26 cellular contexts compared by ENCODE assay signal in genomic region chr6:82458147-82458546, GRCh38.
DNase-seq lines count a peak whose midpoint lies in the region; ATAC-seq, FAIRE-seq and TF ChIP-seq lines count a peak whose summit lies in the region.
"Had no signal": no experiment of that assay in that cellular context is flagged by ENCODE, and none has a peak within 500 bp of the region (broad histone marks: within the 10 kb centered on the region; RNA-seq: fewer than 3 reads in every experiment).

No MANE protein-coding gene starts in this region.

- no peaks in the 10 kb centered on the region for H3K9me1 ChIP-seq in keratinocyte (ENCODE audit: control insufficient read depth, extremely low read depth, insufficient read depth, low read length)

- peak; percentile 99 for ATAC-seq in RWPE2 (ENCODE audit: low read depth)
- no peak for ATAC-seq in gastrocnemius medialis
- ATAC-seq: CD8-positive, alpha-beta T cell; Panc1 had no signal

- no peaks in the 10 kb centered on the region for H3K27me3 ChIP-seq in RWPE2 (ENCODE audit: insufficient read depth, poor library complexity, severe bottlenecking)
- no peaks in the 10 kb centered on the region for H3K27me3 ChIP-seq in esophagus (ENCODE audit: control insufficient read depth in 1 of 2, insufficient read depth in 2 of 2, low read length in 2 of 2)
- no peaks in the 10 kb centered on the region for H3K27me3 ChIP-seq in keratinocyte (ENCODE audit: control insufficient read depth, extremely low read depth, insufficient read depth, low read length)
- no peaks in the 10 kb centered on the region for H3K27me3 ChIP-seq in gastrocnemius medialis

- H3K27ac ChIP-seq in RWPE2 (ENCODE audit: poor library complexity, severe bottlenecking) (peak overlapping the region; percentile 84), esophagus (ENCODE audit: low read depth in 2 of 2, low read length in 1 of 2) (peak overlapping the region; percentile 33 to 81), keratinocyte (ENCODE audit: control insufficient read depth, insufficient read depth, low read length) (peak overlapping the region; percentile 65), gastrocnemius medialis (no peak overlapping the region)
- H3K27ac ChIP-seq: 22Rv1, C4-2B, HL-60, SK-N-MC had no signal

- TF ChIP-seq POLR2A in gastrocnemius medialis (IDR thresholded peaks at IDR 0.05), result no peak

- H3K9me3 ChIP-seq in RWPE2 (ENCODE audit: severe bottlenecking) (peaks cover 11% of the 10 kb centered on the region), esophagus (ENCODE audit: control insufficient read depth in 2 of 2, insufficient read depth in 1 of 2, low read depth in 1 of 2, low read length in 1 of 2) (peaks cover 0 to 2% of the 10 kb centered on the region in 2 donors), keratinocyte (ENCODE audit: control insufficient read depth, low read depth, low read length) (peaks cover 4% of the 10 kb centered on the region), gastrocnemius medialis (no peaks in the 10 kb centered on the region)
- H3K9me3 ChIP-seq: Caco-2 had no signal

- peak; percentile 57 for DNase-seq in DMS53 (lab: John Stamatoyannopoulos, UW)
- no peak for DNase-seq in DMS53 treated with DMSO at 0.1 percent for 48 hours (lab: John Stamatoyannopoulos, UW; ENCODE audit: unreplicated experiment)
- DNase-seq in RWPE2 (ENCODE audit: low spot score), result peak; percentile 92
- DNase-seq in keratinocyte (ENCODE audit: low read depth, low spot score), result peak; percentile 98
- no peak for DNase-seq in GM19239 (ENCODE audit: insufficient read length, low spot score)
- no peak for DNase-seq in activated CD4-positive, CD25-positive, alpha-beta regulatory T cell (lab: John Stamatoyannopoulos, UW)
- DNase-seq in gastrocnemius medialis, result no peak
- DNase-seq: Caco-2; CD8-positive, alpha-beta T cell; DMS79 treated with DMSO at 0.1 percent for 48 hours; GF-D8; HCEC 1CT; NCI-H1092; NCI-H1417 treated with DMSO at 0.1 percent for 48 hours; NCI-H187 treated with DMSO at 0.1 percent for 48 hours; NCI-H446; NCI-H524 treated with DMSO at 0.1 percent for 48 hours; SIG-M5 had no signal

- FAIRE-seq in keratinocyte (lab: Jason Lieb, UNC), result peak; percentile 99
- FAIRE-seq in GM19239 (lab: Jason Lieb, UNC), result no peak
- FAIRE-seq: GM12891, H1 had no signal

- H3K36me3 ChIP-seq in RWPE2 (ENCODE audit: low read depth) (no peaks in the 10 kb centered on the region), esophagus (ENCODE audit: control insufficient read depth in 2 of 2, insufficient read depth in 2 of 2, low read length in 1 of 2) (no peaks in the 10 kb centered on the region), keratinocyte (ENCODE audit: control insufficient read depth in 2 of 2, extremely low read depth in 1 of 2, insufficient read depth in 2 of 2, low read length in 2 of 2) (no peaks in the 10 kb centered on the region), gastrocnemius medialis (no peaks in the 10 kb centered on the region)

- TF ChIP-seq CTCF in RWPE2 (IDR thresholded peaks at IDR 0.05; ENCODE audit: poor library complexity, severe bottlenecking) (no peak), keratinocyte (optimal IDR thresholded peaks at IDR 0.05 in 1 of 3, IDR thresholded peaks at IDR 0.05 in 1 of 3, conservative IDR thresholded peaks at IDR 0.05 in 1 of 3; ENCODE audit: extremely low read depth in 1 of 3, insufficient read depth in 2 of 3, low read length in 3 of 3) (no peak), gastrocnemius medialis (IDR thresholded peaks at IDR 0.05 in 4 of 5, conservative IDR thresholded peaks at IDR 0.05 in 1 of 5) (no peak)

- peak overlapping the region; percentile 49 for H3K4me2 ChIP-seq in keratinocyte (ENCODE audit: control insufficient read depth, extremely low read depth, insufficient read depth, low read depth, low read length)

- in situ Hi-C loops in gastrocnemius medialis (cut with MboI; ENCODE audit: low sequenced_read_pairs in 4 of 4), result no loop called here

- dilution Hi-C loops in keratinocyte (cut with MboI; ENCODE audit: extremely low pct_ligation_motif_present, low sequenced_read_pairs), result no loop called here

- H2AFZ ChIP-seq in keratinocyte (ENCODE audit: control insufficient read depth, low read length), result no peak overlapping the region

- H3K79me2 ChIP-seq in keratinocyte (ENCODE audit: control insufficient read depth, insufficient read depth, low read length), result no peaks in the 10 kb centered on the region

- H3K9ac ChIP-seq in keratinocyte (ENCODE audit: control insufficient read depth, extremely low read depth, insufficient read depth, low read length), result no peak overlapping the region

- no peaks in the 10 kb centered on the region for H4K20me1 ChIP-seq in keratinocyte (ENCODE audit: control insufficient read depth, extremely low read depth, insufficient read depth, low read length)

- H3K4me3 ChIP-seq in RWPE2 (ENCODE audit: severe bottlenecking) (no peak overlapping the region), esophagus (ENCODE audit: low read depth in 1 of 2, low read length in 2 of 2) (no peak overlapping the region), keratinocyte (ENCODE audit: control insufficient read depth in 2 of 3, extremely low read depth in 1 of 3, insufficient read depth in 2 of 3, low read depth in 1 of 3, low read length in 3 of 3) (peak overlapping the region in 1 of 3 experiments; percentile 38), gastrocnemius medialis (no peak overlapping the region)
- H3K4me3 ChIP-seq: SK-N-MC had no signal

- H3K4me1 ChIP-seq in RWPE2 (ENCODE audit: insufficient read depth, poor library complexity, severe bottlenecking) (peaks cover 16% of the 10 kb centered on the region), esophagus (ENCODE audit: control insufficient read depth in 2 of 2, insufficient read depth in 2 of 2, low read length in 1 of 2) (peaks cover 0 to 3% of the 10 kb centered on the region in 2 donors), keratinocyte (ENCODE audit: control insufficient read depth, extremely low read depth, insufficient read depth, low read length) (peaks cover 21% of the 10 kb centered on the region), gastrocnemius medialis (no peaks in the 10 kb centered on the region)
- H3K4me1 ChIP-seq: Caco-2 had no signal

- intact Hi-C loops in gastrocnemius medialis (cut with DNase I; ENCODE audit: low total_unique reads), result no loop called here

Comparison
In these comparisons a context has a peak if more than half of its experiments do, and no peak if none do; other contexts are left out.
1. DNase-seq: peak in DMS53 (single experiment), RWPE2 (single experiment) and keratinocyte (single experiment); none in DMS53 treated with DMSO at 0.1 percent for 48 hours (single experiment), GM19239 (single experiment), activated CD4-positive, CD25-positive, alpha-beta regulatory T cell (0 of 4) and gastrocnemius medialis (0 of 2).
2. H3K27ac ChIP-seq: peak in RWPE2 (single experiment), esophagus (2 of 2) and keratinocyte (single experiment); none in gastrocnemius medialis (0 of 4).